In the genomic region with DNA sequence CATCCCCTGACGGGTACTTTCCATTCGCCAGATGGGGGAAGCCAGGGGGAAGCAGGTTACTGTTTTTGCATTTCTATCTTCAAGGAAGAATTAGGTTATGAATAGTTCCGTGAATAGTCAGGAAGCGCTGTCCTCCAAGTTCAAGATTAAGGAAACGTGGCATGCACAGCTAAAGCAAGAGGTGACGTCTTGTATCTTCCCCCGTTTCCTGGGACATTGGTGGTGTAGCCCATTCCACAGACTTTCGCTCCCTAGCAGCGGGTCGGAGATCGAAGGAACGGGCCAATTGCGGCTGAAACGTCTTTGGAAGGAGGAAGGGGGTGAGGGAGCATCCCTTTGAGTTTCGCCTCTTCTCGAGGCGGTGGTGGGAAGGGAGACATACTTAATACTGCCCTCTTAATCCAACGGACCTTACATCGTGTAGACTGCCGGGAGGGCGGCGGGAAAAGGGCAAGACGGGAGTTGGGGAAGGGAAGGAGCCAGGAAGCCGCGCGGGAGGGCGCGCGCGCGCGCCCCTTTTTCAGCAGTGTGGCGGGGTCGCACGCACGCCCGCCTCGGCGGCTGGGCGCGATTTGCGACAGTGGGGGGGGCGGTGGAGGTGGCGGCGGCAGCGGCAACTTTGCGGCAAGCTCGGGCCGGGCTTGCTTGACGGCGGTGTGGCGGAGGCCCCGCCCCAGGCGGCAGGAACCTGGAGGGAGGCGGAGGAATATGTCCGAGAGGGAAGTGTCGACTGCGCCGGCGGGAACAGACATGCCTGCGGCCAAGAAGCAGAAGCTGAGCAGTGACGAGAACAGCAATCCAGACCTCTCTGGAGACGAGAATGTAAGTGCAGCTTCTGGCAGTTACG, we compare ENCODE assay signal across 1 cellular context.
TF ChIP-seq lines count a peak whose summit lies in the region.

A gene with protein sequence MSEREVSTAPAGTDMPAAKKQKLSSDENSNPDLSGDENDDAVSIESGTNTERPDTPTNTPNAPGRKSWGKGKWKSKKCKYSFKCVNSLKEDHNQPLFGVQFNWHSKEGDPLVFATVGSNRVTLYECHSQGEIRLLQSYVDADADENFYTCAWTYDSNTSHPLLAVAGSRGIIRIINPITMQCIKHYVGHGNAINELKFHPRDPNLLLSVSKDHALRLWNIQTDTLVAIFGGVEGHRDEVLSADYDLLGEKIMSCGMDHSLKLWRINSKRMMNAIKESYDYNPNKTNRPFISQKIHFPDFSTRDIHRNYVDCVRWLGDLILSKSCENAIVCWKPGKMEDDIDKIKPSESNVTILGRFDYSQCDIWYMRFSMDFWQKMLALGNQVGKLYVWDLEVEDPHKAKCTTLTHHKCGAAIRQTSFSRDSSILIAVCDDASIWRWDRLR (plus strand): TSS at position 232 of the 847 bp plus-strand sequence. CDS start 477 bp downstream, at position 709.

TF ChIP-seq in HepG2, 621 proteins besides CTCF, POLR2A, EP300 and RAD21 (continued from another document and continues in another):
- TF ChIP-seq, protein P1, sequence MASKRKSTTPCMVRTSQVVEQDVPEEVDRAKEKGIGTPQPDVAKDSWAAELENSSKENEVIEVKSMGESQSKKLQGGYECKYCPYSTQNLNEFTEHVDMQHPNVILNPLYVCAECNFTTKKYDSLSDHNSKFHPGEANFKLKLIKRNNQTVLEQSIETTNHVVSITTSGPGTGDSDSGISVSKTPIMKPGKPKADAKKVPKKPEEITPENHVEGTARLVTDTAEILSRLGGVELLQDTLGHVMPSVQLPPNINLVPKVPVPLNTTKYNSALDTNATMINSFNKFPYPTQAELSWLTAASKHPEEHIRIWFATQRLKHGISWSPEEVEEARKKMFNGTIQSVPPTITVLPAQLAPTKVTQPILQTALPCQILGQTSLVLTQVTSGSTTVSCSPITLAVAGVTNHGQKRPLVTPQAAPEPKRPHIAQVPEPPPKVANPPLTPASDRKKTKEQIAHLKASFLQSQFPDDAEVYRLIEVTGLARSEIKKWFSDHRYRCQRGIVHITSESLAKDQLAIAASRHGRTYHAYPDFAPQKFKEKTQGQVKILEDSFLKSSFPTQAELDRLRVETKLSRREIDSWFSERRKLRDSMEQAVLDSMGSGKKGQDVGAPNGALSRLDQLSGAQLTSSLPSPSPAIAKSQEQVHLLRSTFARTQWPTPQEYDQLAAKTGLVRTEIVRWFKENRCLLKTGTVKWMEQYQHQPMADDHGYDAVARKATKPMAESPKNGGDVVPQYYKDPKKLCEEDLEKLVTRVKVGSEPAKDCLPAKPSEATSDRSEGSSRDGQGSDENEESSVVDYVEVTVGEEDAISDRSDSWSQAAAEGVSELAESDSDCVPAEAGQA (IDR thresholded peaks at IDR 0.05; ENCODE audit: low read depth), result peak; percentile 22; the same call in 1 of the 2 replicates
- TF ChIP-seq, protein P1 (CRISPR knock-in tag; IDR thresholded peaks at IDR 0.05; ENCODE audit: borderline replicate concordance), result no peak
- TF ChIP-seq, protein P2, sequence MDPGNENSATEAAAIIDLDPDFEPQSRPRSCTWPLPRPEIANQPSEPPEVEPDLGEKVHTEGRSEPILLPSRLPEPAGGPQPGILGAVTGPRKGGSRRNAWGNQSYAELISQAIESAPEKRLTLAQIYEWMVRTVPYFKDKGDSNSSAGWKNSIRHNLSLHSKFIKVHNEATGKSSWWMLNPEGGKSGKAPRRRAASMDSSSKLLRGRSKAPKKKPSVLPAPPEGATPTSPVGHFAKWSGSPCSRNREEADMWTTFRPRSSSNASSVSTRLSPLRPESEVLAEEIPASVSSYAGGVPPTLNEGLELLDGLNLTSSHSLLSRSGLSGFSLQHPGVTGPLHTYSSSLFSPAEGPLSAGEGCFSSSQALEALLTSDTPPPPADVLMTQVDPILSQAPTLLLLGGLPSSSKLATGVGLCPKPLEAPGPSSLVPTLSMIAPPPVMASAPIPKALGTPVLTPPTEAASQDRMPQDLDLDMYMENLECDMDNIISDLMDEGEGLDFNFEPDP (CRISPR knock-in tag; conservative IDR thresholded peaks at IDR 0.05), result no peak
- 0 out of 2 replicates have a peak, but pooled peaks have one; percentile 44 for TF ChIP-seq ZNF205 (CRISPR knock-in tag; IDR thresholded peaks at IDR 0.05)
- TF ChIP-seq ATM (IDR thresholded peaks at IDR 0.05; ENCODE audit: borderline replicate concordance), result no peak
- 0 out of 2 replicates have a peak, but pooled peaks have one; percentile 17 for TF ChIP-seq RELA (CRISPR knock-in tag; IDR thresholded peaks at IDR 0.05)
- TF ChIP-seq CENPT (CRISPR knock-in tag; IDR thresholded peaks at IDR 0.05; ENCODE audit: low read depth), result no peak
- TF ChIP-seq TMF1 (CRISPR knock-in tag; IDR thresholded peaks at IDR 0.05; ENCODE audit: low read depth), result no peak
- TF ChIP-seq, protein P3, sequence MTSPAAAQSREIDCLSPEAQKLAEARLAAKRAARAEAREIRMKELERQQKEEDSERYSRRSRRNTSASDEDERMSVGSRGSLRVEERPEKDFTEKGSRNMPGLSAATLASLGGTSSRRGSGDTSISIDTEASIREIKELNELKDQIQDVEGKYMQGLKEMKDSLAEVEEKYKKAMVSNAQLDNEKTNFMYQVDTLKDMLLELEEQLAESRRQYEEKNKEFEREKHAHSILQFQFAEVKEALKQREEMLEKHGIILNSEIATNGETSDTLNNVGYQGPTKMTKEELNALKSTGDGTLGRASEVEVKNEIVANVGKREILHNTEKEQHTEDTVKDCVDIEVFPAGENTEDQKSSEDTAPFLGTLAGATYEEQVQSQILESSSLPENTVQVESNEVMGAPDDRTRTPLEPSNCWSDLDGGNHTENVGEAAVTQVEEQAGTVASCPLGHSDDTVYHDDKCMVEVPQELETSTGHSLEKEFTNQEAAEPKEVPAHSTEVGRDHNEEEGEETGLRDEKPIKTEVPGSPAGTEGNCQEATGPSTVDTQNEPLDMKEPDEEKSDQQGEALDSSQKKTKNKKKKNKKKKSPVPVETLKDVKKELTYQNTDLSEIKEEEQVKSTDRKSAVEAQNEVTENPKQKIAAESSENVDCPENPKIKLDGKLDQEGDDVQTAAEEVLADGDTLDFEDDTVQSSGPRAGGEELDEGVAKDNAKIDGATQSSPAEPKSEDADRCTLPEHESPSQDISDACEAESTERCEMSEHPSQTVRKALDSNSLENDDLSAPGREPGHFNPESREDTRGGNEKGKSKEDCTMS (CRISPR knock-in tag; conservative IDR thresholded peaks at IDR 0.05), result no peak
- TF ChIP-seq POLR2AphosphoS5 (IDR thresholded peaks at IDR 0.05; ENCODE audit: low read depth, low read length), result peak; percentile 93
- TF ChIP-seq, protein P4, sequence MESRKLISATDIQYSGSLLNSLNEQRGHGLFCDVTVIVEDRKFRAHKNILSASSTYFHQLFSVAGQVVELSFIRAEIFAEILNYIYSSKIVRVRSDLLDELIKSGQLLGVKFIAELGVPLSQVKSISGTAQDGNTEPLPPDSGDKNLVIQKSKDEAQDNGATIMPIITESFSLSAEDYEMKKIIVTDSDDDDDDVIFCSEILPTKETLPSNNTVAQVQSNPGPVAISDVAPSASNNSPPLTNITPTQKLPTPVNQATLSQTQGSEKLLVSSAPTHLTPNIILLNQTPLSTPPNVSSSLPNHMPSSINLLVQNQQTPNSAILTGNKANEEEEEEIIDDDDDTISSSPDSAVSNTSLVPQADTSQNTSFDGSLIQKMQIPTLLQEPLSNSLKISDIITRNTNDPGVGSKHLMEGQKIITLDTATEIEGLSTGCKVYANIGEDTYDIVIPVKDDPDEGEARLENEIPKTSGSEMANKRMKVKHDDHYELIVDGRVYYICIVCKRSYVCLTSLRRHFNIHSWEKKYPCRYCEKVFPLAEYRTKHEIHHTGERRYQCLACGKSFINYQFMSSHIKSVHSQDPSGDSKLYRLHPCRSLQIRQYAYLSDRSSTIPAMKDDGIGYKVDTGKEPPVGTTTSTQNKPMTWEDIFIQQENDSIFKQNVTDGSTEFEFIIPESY (CRISPR knock-in tag; IDR thresholded peaks at IDR 0.05), result no peak; the same call in 1 of the 2 replicates
- no peak for TF ChIP-seq ZNF572 (CRISPR knock-in tag; IDR thresholded peaks at IDR 0.05)
- TF ChIP-seq, protein P5, sequence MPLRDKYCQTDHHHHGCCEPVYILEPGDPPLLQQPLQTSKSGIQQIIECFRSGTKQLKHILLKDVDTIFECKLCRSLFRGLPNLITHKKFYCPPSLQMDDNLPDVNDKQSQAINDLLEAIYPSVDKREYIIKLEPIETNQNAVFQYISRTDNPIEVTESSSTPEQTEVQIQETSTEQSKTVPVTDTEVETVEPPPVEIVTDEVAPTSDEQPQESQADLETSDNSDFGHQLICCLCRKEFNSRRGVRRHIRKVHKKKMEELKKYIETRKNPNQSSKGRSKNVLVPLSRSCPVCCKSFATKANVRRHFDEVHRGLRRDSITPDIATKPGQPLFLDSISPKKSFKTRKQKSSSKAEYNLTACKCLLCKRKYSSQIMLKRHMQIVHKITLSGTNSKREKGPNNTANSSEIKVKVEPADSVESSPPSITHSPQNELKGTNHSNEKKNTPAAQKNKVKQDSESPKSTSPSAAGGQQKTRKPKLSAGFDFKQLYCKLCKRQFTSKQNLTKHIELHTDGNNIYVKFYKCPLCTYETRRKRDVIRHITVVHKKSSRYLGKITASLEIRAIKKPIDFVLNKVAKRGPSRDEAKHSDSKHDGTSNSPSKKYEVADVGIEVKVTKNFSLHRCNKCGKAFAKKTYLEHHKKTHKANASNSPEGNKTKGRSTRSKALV (CRISPR knock-in tag; IDR thresholded peaks at IDR 0.05), result no peak
- TF ChIP-seq, protein P6, sequence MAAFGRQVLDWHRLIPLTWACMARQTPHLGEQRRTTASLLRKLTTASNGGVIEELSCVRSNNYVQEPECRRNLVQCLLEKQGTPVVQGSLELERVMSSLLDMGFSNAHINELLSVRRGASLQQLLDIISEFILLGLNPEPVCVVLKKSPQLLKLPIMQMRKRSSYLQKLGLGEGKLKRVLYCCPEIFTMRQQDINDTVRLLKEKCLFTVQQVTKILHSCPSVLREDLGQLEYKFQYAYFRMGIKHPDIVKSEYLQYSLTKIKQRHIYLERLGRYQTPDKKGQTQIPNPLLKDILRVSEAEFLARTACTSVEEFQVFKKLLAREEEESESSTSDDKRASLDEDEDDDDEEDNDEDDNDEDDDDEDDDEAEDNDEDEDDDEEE (CRISPR knock-in tag; IDR thresholded peaks at IDR 0.05), result no peak
- TF ChIP-seq ZNF235 (CRISPR knock-in tag; IDR thresholded peaks at IDR 0.05; ENCODE audit: borderline replicate concordance), result no peak; the same call in 1 of the 2 replicates
- TF ChIP-seq ZNF672 (CRISPR knock-in tag; IDR thresholded peaks at IDR 0.05), result no peak
- no peak for TF ChIP-seq ZNF335 (CRISPR knock-in tag; IDR thresholded peaks at IDR 0.05)
- TF ChIP-seq, protein P7, sequence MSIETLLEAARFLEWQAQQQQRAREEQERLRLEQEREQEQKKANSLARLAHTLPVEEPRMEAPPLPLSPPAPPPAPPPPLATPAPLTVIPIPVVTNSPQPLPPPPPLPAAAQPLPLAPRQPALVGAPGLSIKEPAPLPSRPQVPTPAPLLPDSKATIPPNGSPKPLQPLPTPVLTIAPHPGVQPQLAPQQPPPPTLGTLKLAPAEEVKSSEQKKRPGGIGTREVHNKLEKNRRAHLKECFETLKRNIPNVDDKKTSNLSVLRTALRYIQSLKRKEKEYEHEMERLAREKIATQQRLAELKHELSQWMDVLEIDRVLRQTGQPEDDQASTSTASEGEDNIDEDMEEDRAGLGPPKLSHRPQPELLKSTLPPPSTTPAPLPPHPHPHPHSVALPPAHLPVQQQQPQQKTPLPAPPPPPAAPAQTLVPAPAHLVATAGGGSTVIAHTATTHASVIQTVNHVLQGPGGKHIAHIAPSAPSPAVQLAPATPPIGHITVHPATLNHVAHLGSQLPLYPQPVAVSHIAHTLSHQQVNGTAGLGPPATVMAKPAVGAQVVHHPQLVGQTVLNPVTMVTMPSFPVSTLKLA (IDR thresholded peaks at IDR 0.05), result no peak
- TF ChIP-seq SIN3A (IDR thresholded peaks at IDR 0.05; ENCODE audit: borderline replicate concordance, low read depth, low read length), result peak; percentile 48; the same call in 1 of the 2 replicates
- TF ChIP-seq HDAC6 (IDR thresholded peaks at IDR 0.05; ENCODE audit: low read depth, low read length), result no peak
- TF ChIP-seq SSRP1 (CRISPR knock-in tag; IDR thresholded peaks at IDR 0.05), result no peak
- no peak for TF ChIP-seq SRF (IDR thresholded peaks at IDR 0.05; ENCODE audit: low read depth, low read length)
- TF ChIP-seq ZBTB7A (CRISPR knock-in tag; IDR thresholded peaks at IDR 0.05), result no peak
- TF ChIP-seq ZSCAN30 (CRISPR knock-in tag; IDR thresholded peaks at IDR 0.05), result peak; percentile 62; the same call in 1 of the 2 replicates
- TF ChIP-seq MZF1 (CRISPR knock-in tag; IDR thresholded peaks at IDR 0.05; ENCODE audit: borderline replicate concordance), result no peak
- no peak for TF ChIP-seq KLF9 (CRISPR knock-in tag; IDR thresholded peaks at IDR 0.05; ENCODE audit: low read depth)
- peak; percentile 64 for TF ChIP-seq ELF1 (CRISPR knock-in tag; IDR thresholded peaks at IDR 0.05)
- TF ChIP-seq ZNF367 (CRISPR knock-in tag; IDR thresholded peaks at IDR 0.05; ENCODE audit: borderline replicate concordance), result no peak
- no peak; the same call in 1 of the 2 replicates for TF ChIP-seq ZFP90 (CRISPR knock-in tag; IDR thresholded peaks at IDR 0.05; ENCODE audit: borderline replicate concordance)
